Comparison of ENCODE assay signal across 14 cellular contexts in genomic region chr14:89613260-89614008, GRCh38.
DNase-seq lines count a peak whose midpoint lies in the region; ATAC-seq, FAIRE-seq and TF ChIP-seq lines count a peak whose summit lies in the region.
"Had no signal": no experiment of that assay in that cellular context is flagged by ENCODE, and none has a peak within 500 bp of the region (broad histone marks: within the 10 kb centered on the region; RNA-seq: fewer than 3 reads in every experiment).

No MANE protein-coding gene starts in this region.

- no peak for TF ChIP-seq CTCF in MM.1S (IDR thresholded peaks at IDR 0.05; ENCODE audit: low read length)

- H2AFZ ChIP-seq in MM.1S (ENCODE audit: low read length) = no peak overlapping the region

- no peaks in the 10 kb centered on the region for H3K27me3 Mint-ChIP-seq in activated CD8-positive, alpha-beta T cell treated with anti-CD3 and anti-CD28 coated beads, Interleukin-2, amount 10 ng/mL, durations not matched to agents 7 days and 5 days (ENCODE audit: low read depth)

- POLR2A ChIA-PET in activated CD8-positive, alpha-beta T cell treated with anti-CD3 and anti-CD28 coated beads, Interleukin-2, amount 10 ng/mL, durations not matched to agents 7 days and 5 days (lab: Charles Lee) = interaction anchor here (1.1 to 1.2 kb wide), 3 partner anchors 27 to 183 kb away, joined by 3 to 4 read pairs (median 3); no protein-coding TSS in a partner anchor

- peaks cover 10% of the 10 kb centered on the region; the same call in 1 of the 2 replicates for H3F3A ChIP-seq in MM.1S (ENCODE audit: insufficient read depth, low read length)

- peaks cover 9 to 44% (median 35%) of the 10 kb centered on the region in 11 experiments for H3K36me3 ChIP-seq in BLaER1 treated with 17β-estradiol and CSF1 and Interleukin-3, amounts not matched to agents 10 nM and 100 nM
- H3K36me3 ChIP-seq in mesendoderm (ENCODE audit: control insufficient read depth, insufficient read depth, low read length) (no peaks in the 10 kb centered on the region), MM.1S (replicated peaks; ENCODE audit: insufficient read depth, low read length) (no peaks in the 10 kb centered on the region)
- H3K36me3 ChIP-seq: ascending aorta, ovary had no signal

- H3K9me3 Mint-ChIP-seq in activated CD8-positive, alpha-beta T cell treated with anti-CD3 and anti-CD28 coated beads, Interleukin-2, amount 10 ng/mL, durations not matched to agents 7 days and 5 days (ENCODE audit: insufficient read depth) = peaks cover 5% of the 10 kb centered on the region

- H2BK120ac ChIP-seq in mesendoderm (ENCODE audit: low read depth, low read length) = no peak overlapping the region

- peaks cover 45 to 63% (median 52%) of the 10 kb centered on the region in 10 experiments for H3K4me1 ChIP-seq in BLaER1 treated with 17β-estradiol and CSF1 and Interleukin-3, amounts not matched to agents 10 nM and 100 nM
- H3K4me1 ChIP-seq in mesendoderm (ENCODE audit: control insufficient read depth, low read depth, low read length) (peaks cover 13% of the 10 kb centered on the region), MM.1S (ENCODE audit: low read length) (no peaks in the 10 kb centered on the region)

- no peaks in the 10 kb centered on the region for H3K27me3 ChIP-seq in BLaER1 treated with 17β-estradiol and CSF1 and Interleukin-3, amounts not matched to agents 10 nM and 100 nM
- H3K27me3 ChIP-seq in mesendoderm (ENCODE audit: insufficient read depth, low read length, poor library complexity) (no peaks in the 10 kb centered on the region), MM.1S (replicated peaks; ENCODE audit: insufficient read depth, low read length) (no peaks in the 10 kb centered on the region)
- H3K27me3 ChIP-seq: ascending aorta, dorsolateral prefrontal cortex, ovary had no signal

- peak overlapping the region; percentile 2 to 92 (median 86); a peak in 19 of 22 replicates for H3K4me2 ChIP-seq in BLaER1 treated with 17β-estradiol and CSF1 and Interleukin-3, amounts not matched to agents 10 nM and 100 nM
- H3K4me2 ChIP-seq in mesendoderm (ENCODE audit: low read length) = no peak overlapping the region
- H3K4me2 ChIP-seq in MM.1S (ENCODE audit: low read depth, low read length) = no peak overlapping the region

- no peak overlapping the region for H2BK15ac ChIP-seq in mesendoderm (replicated peaks; ENCODE audit: low read depth)

- peak overlapping the region; percentile 51 for H3K56ac ChIP-seq in mesendoderm (ENCODE audit: low read length)

- no peak overlapping the region for H3K23ac ChIP-seq in mesendoderm (ENCODE audit: low read length)

- H3K79me2 ChIP-seq in mesendoderm (ENCODE audit: control insufficient read depth, insufficient read depth, low read length) (peaks cover 20% of the 10 kb centered on the region), MM.1S (ENCODE audit: low read length) (peaks cover 55% of the 10 kb centered on the region)

- H3K4me1 Mint-ChIP-seq in activated CD8-positive, alpha-beta T cell treated with anti-CD3 and anti-CD28 coated beads, Interleukin-2, amount 10 ng/mL, durations not matched to agents 7 days and 5 days (ENCODE audit: low read depth) = peaks cover 66% of the 10 kb centered on the region

- peaks cover 7% of the 10 kb centered on the region for H3K79me1 ChIP-seq in mesendoderm (ENCODE audit: low read length)

- H2BK5ac ChIP-seq in mesendoderm (ENCODE audit: low read length) = no peak overlapping the region

- peak overlapping the region; percentile 61 for H3K4me3 Mint-ChIP-seq in activated CD8-positive, alpha-beta T cell treated with anti-CD3 and anti-CD28 coated beads, Interleukin-2, amount 10 ng/mL, durations not matched to agents 7 days and 5 days

- H3K4ac ChIP-seq in mesendoderm (ENCODE audit: low read depth, low read length) = no peak overlapping the region

- peak; percentile 78 for FAIRE-seq in GM19239 (lab: Jason Lieb, UNC)

- peaks cover 19 to 38% (median 34%) of the 10 kb centered on the region in 11 experiments; a peak in 21 of 22 replicates for H3K9me3 ChIP-seq in BLaER1 treated with 17β-estradiol and CSF1 and Interleukin-3, amounts not matched to agents 10 nM and 100 nM (replicated peaks in 1 of 11)
- H3K9me3 ChIP-seq in MM.1S (replicated peaks; ENCODE audit: insufficient read depth, low read length) = no peaks in the 10 kb centered on the region
- H3K9me3 ChIP-seq: ascending aorta, ovary had no signal

- H3K9me2 ChIP-seq in MM.1S (replicated peaks; ENCODE audit: insufficient read depth, low read length) = no peaks in the 10 kb centered on the region

- no peak overlapping the region for H3K18ac ChIP-seq in mesendoderm (ENCODE audit: low read length)

- ATAC-seq in activated CD8-positive, alpha-beta T cell treated with anti-CD3 and anti-CD28 coated beads, Interleukin-2, amount 10 ng/mL, durations not matched to agents 7 days and 5 days = peak; percentile 16
- ATAC-seq in GM21825 (IDR thresholded peaks at IDR 0.05; ENCODE audit: unreplicated experiment) = no peak

- peaks cover 31% of the 10 kb centered on the region for H3K36me3 Mint-ChIP-seq in activated CD8-positive, alpha-beta T cell treated with anti-CD3 and anti-CD28 coated beads, Interleukin-2, amount 10 ng/mL, durations not matched to agents 7 days and 5 days (ENCODE audit: low read depth)

- H4K8ac ChIP-seq in mesendoderm (ENCODE audit: low read depth, low read length) = no peak overlapping the region

- DNase-seq in GM19239 (ENCODE audit: insufficient read length, low spot score) (no peak), mesendoderm (no peak), NCI-H1105 (lab: John Stamatoyannopoulos, UW) (no peak), MM.1S (no peak)
- DNase-seq in activated CD8-positive, alpha-beta T cell treated with anti-CD3 and anti-CD28 coated beads, Interleukin-2, amount 10 ng/mL, durations not matched to agents 7 days and 5 days = no peak
- no peak for DNase-seq in central memory CD4-positive, alpha-beta T cell
- DNase-seq: dorsolateral prefrontal cortex, EL, NCI-H187 treated with DMSO at 0.1 percent for 48 hours, NCI-H748 treated with DMSO at 0.1 percent for 48 hours, ovary had no signal

- H3K4me3 ChIP-seq in BLaER1 treated with 17β-estradiol and CSF1 and Interleukin-3, amounts not matched to agents 10 nM and 100 nM = no peak overlapping the region
- H3K4me3 ChIP-seq in mesendoderm (ENCODE audit: low read length) (no peak overlapping the region), MM.1S (ENCODE audit: low read length) (no peak overlapping the region)
- H3K4me3 ChIP-seq: ascending aorta, dorsolateral prefrontal cortex, ovary had no signal

- H3K27ac ChIP-seq in BLaER1 treated with 17β-estradiol and CSF1 and Interleukin-3, amounts not matched to agents 10 nM and 100 nM = peak overlapping the region in 2 of 11 experiments; percentile 11 to 91; a peak in 2 of 22 replicates
- H3K27ac ChIP-seq in mesendoderm (ENCODE audit: low read depth, low read length) (no peak overlapping the region), MM.1S (ENCODE audit: low read length) (no peak overlapping the region)
- H3K27ac ChIP-seq: ascending aorta, ovary had no signal

- peaks cover 0 to 9% (median 0%) of the 10 kb centered on the region in 11 experiments; a peak in 1 of 22 replicates for H4K20me1 ChIP-seq in BLaER1 treated with 17β-estradiol and CSF1 and Interleukin-3, amounts not matched to agents 10 nM and 100 nM
- H4K20me1 ChIP-seq in MM.1S (ENCODE audit: insufficient read depth, low read length) = no peaks in the 10 kb centered on the region

- no peak overlapping the region for H3K9ac ChIP-seq in BLaER1 treated with 17β-estradiol and CSF1 and Interleukin-3, amounts not matched to agents 10 nM and 100 nM
- no peak overlapping the region for H3K9ac ChIP-seq in mesendoderm (ENCODE audit: low read length)
- H3K9ac ChIP-seq in MM.1S (ENCODE audit: low read length) = no peak overlapping the region

- peak overlapping the region; percentile 41 for H2AK5ac ChIP-seq in mesendoderm (ENCODE audit: low read length)

- H4K5ac ChIP-seq in mesendoderm (ENCODE audit: low read length) = no peak overlapping the region

- no CpG with 5 or more reads among the region's 5 CpGs for WGBS in mesendoderm (ENCODE audit: extremely low coverage, insufficient coverage, low lambda C conversion rate)

- H3K27ac Mint-ChIP-seq in activated CD8-positive, alpha-beta T cell treated with anti-CD3 and anti-CD28 coated beads, Interleukin-2, amount 10 ng/mL, durations not matched to agents 7 days and 5 days = peak overlapping the region; percentile 72

- CTCF ChIA-PET in activated CD8-positive, alpha-beta T cell treated with anti-CD3 and anti-CD28 coated beads, Interleukin-2, amount 10 ng/mL, durations not matched to agents 7 days and 5 days (lab: Charles Lee) = interaction anchor here (0.9 to 1.7 kb wide), 3 partner anchors 25 to 154 kb away, joined by 3 to 4 read pairs (median 3); no protein-coding TSS in a partner anchor

Comparison
In these comparisons a context has a peak if more than half of its experiments do, and no peak if none do; other contexts are left out.
1. H3K4me2 ChIP-seq: peak in BLaER1 treated with 17β-estradiol and CSF1 and Interleukin-3, amounts not matched to agents 10 nM and 100 nM (11 of 11); none in mesendoderm (single experiment) and MM.1S (single experiment).